In the genomic region with DNA sequence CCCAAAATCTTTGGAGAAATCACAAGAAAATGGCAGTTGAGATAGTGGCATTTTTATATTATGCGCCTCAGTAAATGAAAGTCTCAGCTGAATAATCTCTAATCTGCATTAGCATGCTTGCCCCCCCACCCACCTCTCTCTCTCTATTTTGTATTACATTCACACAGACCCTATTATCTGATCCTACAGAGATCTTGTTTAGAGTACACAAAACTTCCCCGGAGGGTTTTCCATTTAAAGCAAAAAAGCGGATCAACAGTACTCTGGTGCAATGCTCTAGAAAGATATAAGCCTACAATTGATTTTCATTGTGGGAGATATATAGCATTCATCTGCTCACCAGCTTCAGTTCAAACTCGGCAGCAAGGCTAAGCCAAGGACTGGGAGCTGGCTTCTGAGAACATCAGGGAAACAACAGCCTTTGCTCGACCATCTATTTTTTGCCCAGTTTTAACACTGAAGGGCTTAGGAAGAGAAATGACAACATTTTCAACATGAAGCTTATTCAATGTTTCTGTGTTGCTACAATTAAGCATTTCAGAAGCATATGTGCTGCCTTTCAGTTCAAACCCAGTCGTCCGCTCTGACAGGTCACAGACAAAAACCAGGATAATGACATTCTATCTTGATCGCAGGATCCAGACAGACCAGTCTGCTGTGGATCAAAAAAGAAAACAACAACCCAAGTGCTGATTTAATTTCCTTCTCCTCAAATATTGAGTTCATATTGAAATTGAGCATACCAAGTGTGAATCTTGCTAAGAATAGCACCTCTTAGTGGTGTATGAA, we compare ENCODE assay signal across 28 cellular contexts.
"Had no signal": no experiment of that assay in that cellular context is flagged by ENCODE, and none has a peak within 500 bp of the region (broad histone marks: within the 10 kb centered on the region; RNA-seq: fewer than 3 reads in every experiment).

No MANE protein-coding gene starts in this region.

- DNase-seq: heart right ventricle; kidney glomerular epithelial cell; left cardiac atrium; left ventricle myocardium superior; lower lobe of right lung; mammary epithelial cell; naive B cell; natural killer cell; nephron progenitor cell; ovary; retina; right cardiac atrium; stimulated activated CD4-positive, alpha-beta T cell treated with anti-CD3 and anti-CD28 coated beads, Interleukin-12 subunit alpha, Interleukin-12 subunit beta, amount 100 ng/mL, for 4 hours; stimulated activated CD4-positive, alpha-beta T cell treated with anti-CD3 and anti-CD28 coated beads, Interleukin-15, amount 100 ng/mL, for 24 hours; stimulated activated CD4-positive, alpha-beta T cell treated with anti-CD3 and anti-CD28 coated beads, Interleukin-2, amount 100 ng/mL, for 24 hours; stimulated activated CD4-positive, alpha-beta T cell treated with anti-CD3 and anti-CD28 coated beads, Interleukin-4, amount 100 ng/mL, for 1 hour; stimulated activated naive B cell treated with anti-CD40 and anti-IgM and Interleukin-4, amounts not matched to agents 10 μg/mL and 1 μg/mL and 100 μg/mL, for 72 hours; stimulated activated naive CD8-positive, alpha-beta T cell treated with anti-CD3 and anti-CD28 coated beads, Interleukin-15, Interleukin-2, amounts not matched to agents 100 U/mL and 50 U/mL, for 24 hours; stomach; testis; thyroid gland; transverse colon; upper lobe of right lung had no signal

- H3K4me3 ChIP-seq: heart right ventricle, hepatocyte, lower lobe of right lung, ovary, prostate gland, skin epidermis, stomach, testis, thyroid gland, transverse colon, upper lobe of right lung had no signal

- ATAC-seq: heart right ventricle; left cardiac atrium; left lobe of liver; left ventricle myocardium superior; lower lobe of right lung; natural killer cell; right cardiac atrium; sciatic nerve; stimulated activated naive B cell treated with anti-CD40 and anti-IgM and Interleukin-4, amounts not matched to agents 10 μg/mL and 1 μg/mL and 100 μg/mL, for 72 hours; stimulated activated naive CD8-positive, alpha-beta T cell treated with anti-CD3 and anti-CD28 coated beads, Interleukin-15, Interleukin-2, amounts not matched to agents 100 U/mL and 50 U/mL, for 24 hours; upper lobe of right lung had no signal

- H2AFZ ChIP-seq: hepatocyte had no signal

- H3K36me3 ChIP-seq: heart right ventricle, lower lobe of right lung, ovary, prostate gland, stomach, thyroid gland, transverse colon, upper lobe of right lung had no signal

- H3K4me2 ChIP-seq: hepatocyte had no signal

- H3K79me2 ChIP-seq: hepatocyte had no signal

- H3K27me3 ChIP-seq: hepatocyte, ovary, stomach, testis, thyroid gland, upper lobe of right lung had no signal

- H3K9me3 ChIP-seq: ovary, prostate gland, testis, thyroid gland, upper lobe of right lung had no signal

- H3K27ac ChIP-seq: heart right ventricle, hepatocyte, lower lobe of right lung, ovary, prostate gland, skin epidermis, stomach, testis, thyroid gland, transverse colon, upper lobe of right lung had no signal

- H3K4me1 ChIP-seq: prostate gland, testis, upper lobe of right lung had no signal
